ENCODE assay signal across 1 cellular context in genomic region chr5:133938039-133938821, GRCh38.
TF ChIP-seq lines count a peak whose summit lies in the region.

No MANE protein-coding gene starts in this region.

TF ChIP-seq in K562, 482 proteins besides CTCF, POLR2A, EP300 and RAD21 (continued from another document and continues in another):
- TF ChIP-seq, protein P1, sequence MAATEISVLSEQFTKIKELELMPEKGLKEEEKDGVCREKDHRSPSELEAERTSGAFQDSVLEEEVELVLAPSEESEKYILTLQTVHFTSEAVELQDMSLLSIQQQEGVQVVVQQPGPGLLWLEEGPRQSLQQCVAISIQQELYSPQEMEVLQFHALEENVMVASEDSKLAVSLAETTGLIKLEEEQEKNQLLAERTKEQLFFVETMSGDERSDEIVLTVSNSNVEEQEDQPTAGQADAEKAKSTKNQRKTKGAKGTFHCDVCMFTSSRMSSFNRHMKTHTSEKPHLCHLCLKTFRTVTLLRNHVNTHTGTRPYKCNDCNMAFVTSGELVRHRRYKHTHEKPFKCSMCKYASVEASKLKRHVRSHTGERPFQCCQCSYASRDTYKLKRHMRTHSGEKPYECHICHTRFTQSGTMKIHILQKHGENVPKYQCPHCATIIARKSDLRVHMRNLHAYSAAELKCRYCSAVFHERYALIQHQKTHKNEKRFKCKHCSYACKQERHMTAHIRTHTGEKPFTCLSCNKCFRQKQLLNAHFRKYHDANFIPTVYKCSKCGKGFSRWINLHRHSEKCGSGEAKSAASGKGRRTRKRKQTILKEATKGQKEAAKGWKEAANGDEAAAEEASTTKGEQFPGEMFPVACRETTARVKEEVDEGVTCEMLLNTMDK (IDR thresholded peaks at IDR 0.05; ENCODE audit: borderline replicate concordance, insufficient read depth, low read depth, low read length, poor library complexity, severe bottlenecking) = no peak
- no peak for TF ChIP-seq ZNF707 (CRISPR knock-in tag; conservative IDR thresholded peaks at IDR 0.05)
- TF ChIP-seq RUNX1 (IDR thresholded peaks at IDR 0.05; ENCODE audit: low read depth) = no peak
- 0 out of 2 replicates have a peak, but pooled peaks have one; percentile 52 for TF ChIP-seq SOX6 (IDR thresholded peaks at IDR 0.05)
- TF ChIP-seq, protein P2, sequence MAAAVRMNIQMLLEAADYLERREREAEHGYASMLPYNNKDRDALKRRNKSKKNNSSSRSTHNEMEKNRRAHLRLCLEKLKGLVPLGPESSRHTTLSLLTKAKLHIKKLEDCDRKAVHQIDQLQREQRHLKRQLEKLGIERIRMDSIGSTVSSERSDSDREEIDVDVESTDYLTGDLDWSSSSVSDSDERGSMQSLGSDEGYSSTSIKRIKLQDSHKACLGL (CRISPR knock-in tag; IDR thresholded peaks at IDR 0.05; ENCODE audit: borderline replicate concordance, poor library complexity, severe bottlenecking) = no peak
- 0 out of 2 replicates have a peak, but pooled peaks have one; percentile 40 for TF ChIP-seq TAF7 (tag; IDR thresholded peaks at IDR 0.05)
- TF ChIP-seq RFX7 (CRISPR knock-in tag; IDR thresholded peaks at IDR 0.05) = no peak
- no peak for TF ChIP-seq OTX1 (CRISPR knock-in tag; IDR thresholded peaks at IDR 0.05)
- TF ChIP-seq ZNF24 (IDR thresholded peaks at IDR 0.05) = no peak
- TF ChIP-seq NELFE (IDR thresholded peaks at IDR 0.05; ENCODE audit: insufficient read depth, insufficient read length) = no peak
- TF ChIP-seq FOSL1 (tag; conservative IDR thresholded peaks at IDR 0.05) = peak; percentile 34; the same call in 1 of the 2 replicates
- TF ChIP-seq ADNP (tag; IDR thresholded peaks at IDR 0.05) = 0 out of 2 replicates have a peak, but pooled peaks have one; percentile 15
- 0 out of 2 replicates have a peak, but pooled peaks have one; percentile 33 for TF ChIP-seq GABPA (tag; conservative IDR thresholded peaks at IDR 0.05; ENCODE audit: low read depth)
- TF ChIP-seq MNT (conservative IDR thresholded peaks at IDR 0.05) = peak in 1 of 2 experiments; percentile 41; a peak in 1 of 4 replicates
- no peak for TF ChIP-seq MCM2 (IDR thresholded peaks at IDR 0.05; ENCODE audit: low read depth)
- TF ChIP-seq CBX8 (IDR thresholded peaks at IDR 0.05; ENCODE audit: borderline replicate concordance, extremely low read depth, low read depth, low read length, poor library complexity, severe bottlenecking) = no peak
- TF ChIP-seq ZBTB17 (CRISPR knock-in tag; IDR thresholded peaks at IDR 0.05) = no peak
- TF ChIP-seq, protein P3, sequence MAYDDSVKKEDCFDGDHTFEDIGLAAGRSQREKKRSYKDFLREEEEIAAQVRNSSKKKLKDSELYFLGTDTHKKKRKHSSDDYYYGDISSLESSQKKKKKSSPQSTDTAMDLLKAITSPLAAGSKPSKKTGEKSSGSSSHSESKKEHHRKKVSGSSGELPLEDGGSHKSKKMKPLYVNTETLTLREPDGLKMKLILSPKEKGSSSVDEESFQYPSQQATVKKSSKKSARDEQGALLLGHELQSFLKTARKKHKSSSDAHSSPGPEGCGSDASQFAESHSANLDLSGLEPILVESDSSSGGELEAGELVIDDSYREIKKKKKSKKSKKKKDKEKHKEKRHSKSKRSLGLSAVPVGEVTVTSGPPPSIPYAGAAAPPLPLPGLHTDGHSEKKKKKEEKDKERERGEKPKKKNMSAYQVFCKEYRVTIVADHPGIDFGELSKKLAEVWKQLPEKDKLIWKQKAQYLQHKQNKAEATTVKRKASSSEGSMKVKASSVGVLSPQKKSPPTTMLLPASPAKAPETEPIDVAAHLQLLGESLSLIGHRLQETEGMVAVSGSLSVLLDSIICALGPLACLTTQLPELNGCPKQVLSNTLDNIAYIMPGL (CRISPR knock-in tag; IDR thresholded peaks at IDR 0.05) = no peak
- TF ChIP-seq MYC (IDR thresholded peaks at IDR 0.05; ENCODE audit: low read depth, low read length) = no peak
- TF ChIP-seq MYC (CRISPR knock-in tag; IDR thresholded peaks at IDR 0.05; ENCODE audit: borderline replicate concordance, low read depth) = no peak
- no peak for TF ChIP-seq PRMT5 (CRISPR knock-in tag; IDR thresholded peaks at IDR 0.05)
- TF ChIP-seq DNMT1 (IDR thresholded peaks at IDR 0.05) = no peak
- no peak for TF ChIP-seq HMG20A (CRISPR knock-in tag; conservative IDR thresholded peaks at IDR 0.05)
- no peak for TF ChIP-seq ZNF134 (CRISPR knock-in tag; conservative IDR thresholded peaks at IDR 0.05)
- TF ChIP-seq POLR2AphosphoS5 (IDR thresholded peaks at IDR 0.05; ENCODE audit: control insufficient read depth, insufficient read depth, low read depth, low read length) = peak; percentile 36; the same call in 1 of the 2 replicates
- no peak for TF ChIP-seq CREBBP (IDR thresholded peaks at IDR 0.05; ENCODE audit: low read depth, low read length)
- no peak for TF ChIP-seq MED1 (CRISPR knock-in tag; IDR thresholded peaks at IDR 0.05; ENCODE audit: borderline replicate concordance)
- no peak for TF ChIP-seq ZNF644 (tag; IDR thresholded peaks at IDR 0.05; ENCODE audit: low read depth)
- TF ChIP-seq ZNF395 (CRISPR knock-in tag; IDR thresholded peaks at IDR 0.05) = peak; percentile 67; the same call in 1 of the 2 replicates
- no peak for TF ChIP-seq DIDO1 (tag; IDR thresholded peaks at IDR 0.05; ENCODE audit: low read depth)
- TF ChIP-seq PHF8 (IDR thresholded peaks at IDR 0.05; ENCODE audit: borderline replicate concordance, low read length) = peak; percentile 22; the same call in 1 of the 2 replicates
- TF ChIP-seq MIER1 (IDR thresholded peaks at IDR 0.05; ENCODE audit: low read depth) = no peak
- no peak for TF ChIP-seq SRF (CRISPR knock-in tag; IDR thresholded peaks at IDR 0.05)
- no peak for TF ChIP-seq ZBTB8A (IDR thresholded peaks at IDR 0.05; ENCODE audit: partially characterized antibody)
- peak; percentile 86 for TF ChIP-seq MEIS2 (IDR thresholded peaks at IDR 0.05; ENCODE audit: partially characterized antibody)
- 0 out of 4 replicates have a peak, but pooled peaks of 1 of the 2 experiments have one; percentile 21 for TF ChIP-seq TBL1XR1 (IDR thresholded peaks at IDR 0.05; ENCODE audit: low read length in 2 of 2)
- no peak for TF ChIP-seq PHF21A (IDR thresholded peaks at IDR 0.05; ENCODE audit: borderline replicate concordance, low read depth)
- peak; percentile 29; the same call in 1 of the 2 replicates for TF ChIP-seq MTA1 (IDR thresholded peaks at IDR 0.05; ENCODE audit: borderline replicate concordance)
- no peak for TF ChIP-seq ZNF511 (CRISPR knock-in tag; IDR thresholded peaks at IDR 0.05)
- no peak; the same call in 1 of the 2 replicates for TF ChIP-seq ZNF589 (CRISPR knock-in tag; IDR thresholded peaks at IDR 0.05; ENCODE audit: low read depth)
- TF ChIP-seq POLR3G (IDR thresholded peaks at IDR 0.05; ENCODE audit: extremely low read depth, insufficient read length, insufficient replicate concordance) = no peak
- TF ChIP-seq RCOR1 (IDR thresholded peaks at IDR 0.05; ENCODE audit: borderline replicate concordance in 1 of 2, low read depth in 2 of 2, low read length in 2 of 2) = peak in 1 of 2 experiments; percentile 43; a peak in 1 of 4 replicates
- no peak for TF ChIP-seq PREB (CRISPR knock-in tag; IDR thresholded peaks at IDR 0.05)
- no peak for TF ChIP-seq ELK3 (CRISPR knock-in tag; IDR thresholded peaks at IDR 0.05)
- TF ChIP-seq ELF1 (tag; IDR thresholded peaks at IDR 0.05) = peak; percentile 75
- TF ChIP-seq EWSR1 (IDR thresholded peaks at IDR 0.05; ENCODE audit: borderline replicate concordance, low read depth, partially characterized antibody) = no peak
- peak; percentile 64; the same call in 1 of the 2 replicates for TF ChIP-seq DPF2 (IDR thresholded peaks at IDR 0.05)
- TF ChIP-seq ZNF583 (CRISPR knock-in tag; IDR thresholded peaks at IDR 0.05) = peak; percentile 72; the same call in 1 of the 2 replicates
- TF ChIP-seq, protein P4, sequence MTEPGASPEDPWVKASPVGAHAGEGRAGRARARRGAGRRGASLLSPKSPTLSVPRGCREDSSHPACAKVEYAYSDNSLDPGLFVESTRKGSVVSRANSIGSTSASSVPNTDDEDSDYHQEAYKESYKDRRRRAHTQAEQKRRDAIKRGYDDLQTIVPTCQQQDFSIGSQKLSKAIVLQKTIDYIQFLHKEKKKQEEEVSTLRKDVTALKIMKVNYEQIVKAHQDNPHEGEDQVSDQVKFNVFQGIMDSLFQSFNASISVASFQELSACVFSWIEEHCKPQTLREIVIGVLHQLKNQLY (CRISPR knock-in tag; conservative IDR thresholded peaks at IDR 0.05) = no peak
- peak; percentile 81 to 87; a peak in 3 of 4 replicates for TF ChIP-seq FOXK2 (conservative IDR thresholded peaks at IDR 0.05 in 1 of 2, IDR thresholded peaks at IDR 0.05 in 1 of 2; ENCODE audit: low read depth in 2 of 2)
- TF ChIP-seq CCAR2 (IDR thresholded peaks at IDR 0.05; ENCODE audit: low read depth, low read length) = no peak
- TF ChIP-seq SNIP1 (IDR thresholded peaks at IDR 0.05; ENCODE audit: low read depth) = no peak
- no peak for TF ChIP-seq IRF2 (CRISPR knock-in tag; IDR thresholded peaks at IDR 0.05)
- TF ChIP-seq KLF1 (tag; IDR thresholded peaks at IDR 0.05) = no peak
- TF ChIP-seq ZNF398 (CRISPR knock-in tag; IDR thresholded peaks at IDR 0.05) = no peak
- no peak for TF ChIP-seq FOXP1 (CRISPR knock-in tag; IDR thresholded peaks at IDR 0.05)
- TF ChIP-seq DDX20 (tag; IDR thresholded peaks at IDR 0.05; ENCODE audit: low read depth) = peak; percentile 60; the same call in 1 of the 2 replicates
- TF ChIP-seq ZNF445 (CRISPR knock-in tag; IDR thresholded peaks at IDR 0.05; ENCODE audit: low read depth) = 0 out of 2 replicates have a peak, but pooled peaks have one; percentile 3
- TF ChIP-seq NFRKB (IDR thresholded peaks at IDR 0.05; ENCODE audit: low read depth) = peak; percentile 24; the same call in 1 of the 2 replicates
- peak; percentile 76 for TF ChIP-seq ELF2 (CRISPR knock-in tag; IDR thresholded peaks at IDR 0.05)
